16 cellular contexts compared by ENCODE assay signal in the genomic region with DNA sequence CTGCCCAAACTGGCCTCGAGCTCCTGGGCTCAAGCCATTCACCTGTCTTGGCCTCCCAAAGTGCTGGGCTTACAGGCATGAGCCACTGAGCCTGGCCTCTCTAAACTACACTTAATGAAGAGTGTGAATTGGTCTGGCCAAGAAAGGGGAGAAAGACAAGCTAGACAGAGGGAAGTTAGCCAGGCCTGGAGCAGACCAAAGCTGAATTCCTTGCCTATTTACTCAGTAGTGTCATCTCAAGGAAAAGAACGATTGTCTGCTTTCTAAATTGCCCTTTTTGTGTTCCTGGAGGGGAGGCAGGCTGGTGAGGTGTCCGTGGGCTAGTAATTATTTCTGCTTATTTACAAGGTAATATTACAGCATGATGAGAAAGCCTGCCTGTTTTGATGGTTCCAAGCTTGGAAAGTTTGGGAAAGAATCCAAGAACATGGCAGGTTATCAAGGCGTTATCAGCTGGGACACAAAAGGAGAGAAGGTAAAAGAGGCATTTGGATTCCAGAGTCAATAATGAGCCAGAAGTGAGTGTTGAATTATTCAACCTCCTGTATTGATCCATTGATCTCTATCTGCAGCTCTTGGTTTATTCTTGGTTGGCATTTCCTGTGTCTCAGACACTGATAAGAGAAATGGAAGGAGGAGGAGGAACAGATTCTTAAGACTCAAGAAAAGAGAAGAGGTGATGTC. TPM values are rescaled to one million over a fixed set of nuclear protein-coding genes. Genes with fewer than 3 reads are reported as not detected.
DNase-seq lines count a peak whose midpoint lies in the region; ATAC-seq and TF ChIP-seq lines count a peak whose summit lies in the region.
"Had no signal": no experiment of that assay in that cellular context is flagged by ENCODE, and none has a peak within 500 bp of the region (broad histone marks: within the 10 kb centered on the region; RNA-seq: fewer than 3 reads in every experiment).

No MANE protein-coding gene starts in this region.

- H3K79me1 ChIP-seq in mesendoderm (ENCODE audit: low read length) = no peaks in the 10 kb centered on the region

- ATAC-seq in activated naive CD8-positive, alpha-beta T cell treated with anti-CD3 and anti-CD28 coated beads, Interleukin-2, amount 10 ng/mL, durations not matched to agents 7 days and 5 days (ENCODE audit: low read depth) = no peak
- no peak for ATAC-seq in activated naive CD8-positive, alpha-beta T cell treated with anti-CD3 and anti-CD28 coated beads, Interleukin-2, amount 50 U/mL, for 24 hours
- ATAC-seq in activated T-helper 17 cell treated with anti-CD3 and anti-CD28 coated beads, Interleukin-2, amount 50 U/mL, for 72 hours (replicated peaks) = no peak
- ATAC-seq in HG03175 (IDR thresholded peaks at IDR 0.05; ENCODE audit: unreplicated experiment) (no peak), left cardiac atrium (no peak)

- H2AK5ac ChIP-seq in mesendoderm (ENCODE audit: low read length) = no peak overlapping the region

- H3K36me3 ChIP-seq in mesendoderm (ENCODE audit: control insufficient read depth, insufficient read depth, low read length) (no peaks in the 10 kb centered on the region), uterus (no peaks in the 10 kb centered on the region)
- H3K36me3 ChIP-seq: MG63 had no signal

- peak overlapping the region; percentile 22 for H3K56ac ChIP-seq in mesendoderm (ENCODE audit: low read length)

- H3K4me1 Mint-ChIP-seq in activated naive CD8-positive, alpha-beta T cell treated with anti-CD3 and anti-CD28 coated beads, Interleukin-2, amount 10 ng/mL, durations not matched to agents 7 days and 5 days = peaks cover 30% of the 10 kb centered on the region
- peaks cover 8% of the 10 kb centered on the region for H3K4me1 Mint-ChIP-seq in activated naive CD8-positive, alpha-beta T cell treated with anti-CD3 and anti-CD28 coated beads, Interleukin-2, amount 50 U/mL, for 24 hours
- peaks cover 3% of the 10 kb centered on the region for H3K4me1 Mint-ChIP-seq in activated T-helper 17 cell treated with anti-CD3 and anti-CD28 coated beads, Interleukin-2, amount 50 U/mL, for 72 hours

- POLR2A ChIA-PET in activated naive CD8-positive, alpha-beta T cell treated with anti-CD3 and anti-CD28 coated beads, Interleukin-2, amount 10 ng/mL, durations not matched to agents 7 days and 5 days (lab: Charles Lee) = no interaction called here

- H2BK15ac ChIP-seq in mesendoderm (replicated peaks; ENCODE audit: low read depth) = no peak overlapping the region

- H2BK120ac ChIP-seq in mesendoderm (ENCODE audit: low read depth, low read length) = peak overlapping the region; percentile 31

- peak; percentile 12 for DNase-seq in activated naive CD8-positive, alpha-beta T cell treated with anti-CD3 and anti-CD28 coated beads, Interleukin-2, amount 10 ng/mL, durations not matched to agents 7 days and 5 days
- no peak for DNase-seq in activated naive CD8-positive, alpha-beta T cell treated with anti-CD3 and anti-CD28 coated beads, Interleukin-2, amount 50 U/mL, for 24 hours
- DNase-seq in mesendoderm (peak; percentile 57), uterus (no peak), NCI-H526 (lab: John Stamatoyannopoulos, UW) (no peak), left cardiac atrium (no peak)
- DNase-seq: ACHN; activated T-cell treated with anti-CD3 and anti-CD28 coated beads for 4 hours; MG63; NCI-H2081; NCI-H82; stimulated activated CD4-positive, alpha-beta T cell treated with anti-CD3 and anti-CD28 coated beads, Interleukin-12 subunit alpha, Interleukin-12 subunit beta, amount 100 ng/mL, for 4 hours had no signal

- no peak overlapping the region for H3K18ac ChIP-seq in mesendoderm (ENCODE audit: low read length)

- no peak for TF ChIP-seq POLR2A in uterus (IDR thresholded peaks at IDR 0.05)

- H4K5ac ChIP-seq in mesendoderm (ENCODE audit: low read length) = no peak overlapping the region

- intact Hi-C loops in uterus (cut with DNase I; ENCODE audit: low total_unique reads) = no loop called here
- intact Hi-C loops in left cardiac atrium (cut with DNase I) = no loop called here

- H3K4me3 ChIP-seq in mesendoderm (ENCODE audit: low read length) = no peak overlapping the region
- no peak overlapping the region for H3K4me3 ChIP-seq in uterus
- H3K4me3 ChIP-seq: MG63 had no signal

- no peak overlapping the region for H4K8ac ChIP-seq in mesendoderm (ENCODE audit: low read depth, low read length)

- TF ChIP-seq CTCF in uterus (IDR thresholded peaks at IDR 0.05) = no peak

- H3K27ac ChIP-seq in mesendoderm (ENCODE audit: low read depth, low read length) (peak overlapping the region; percentile 72), uterus (peak overlapping the region; percentile 0 to 41)

- H3K4me3 Mint-ChIP-seq in activated naive CD8-positive, alpha-beta T cell treated with anti-CD3 and anti-CD28 coated beads, Interleukin-2, amount 10 ng/mL, durations not matched to agents 7 days and 5 days = no peak overlapping the region
- H3K4me3 Mint-ChIP-seq in activated naive CD8-positive, alpha-beta T cell treated with anti-CD3 and anti-CD28 coated beads, Interleukin-2, amount 50 U/mL, for 24 hours = no peak overlapping the region
- H3K4me3 Mint-ChIP-seq in activated T-helper 17 cell treated with anti-CD3 and anti-CD28 coated beads, Interleukin-2, amount 50 U/mL, for 72 hours = no peak overlapping the region
- H3K4me3 Mint-ChIP-seq: activated naive CD8-positive, alpha-beta T cell; T-helper 1 cell treated with Interleukin-12 subunit alpha and Interleukin-12 subunit beta and Interleukin-4 antibody, amounts not matched to agents 30 μg/mL and 1 μg/mL, for 36 hours had no signal

- H3K27me3 Mint-ChIP-seq in activated naive CD8-positive, alpha-beta T cell treated with anti-CD3 and anti-CD28 coated beads, Interleukin-2, amount 10 ng/mL, durations not matched to agents 7 days and 5 days = peaks cover 6% of the 10 kb centered on the region
- H3K27me3 Mint-ChIP-seq in activated naive CD8-positive, alpha-beta T cell treated with anti-CD3 and anti-CD28 coated beads, Interleukin-2, amount 50 U/mL, for 24 hours = no peaks in the 10 kb centered on the region
- no peaks in the 10 kb centered on the region for H3K27me3 Mint-ChIP-seq in activated T-helper 17 cell treated with anti-CD3 and anti-CD28 coated beads, Interleukin-2, amount 50 U/mL, for 72 hours
- H3K27me3 Mint-ChIP-seq: activated naive CD8-positive, alpha-beta T cell had no signal

- WGBS in mesendoderm (ENCODE audit: extremely low coverage, insufficient coverage, low lambda C conversion rate) = no CpG with 5 or more reads among the region's 4 CpGs

- H3K36me3 Mint-ChIP-seq in activated naive CD8-positive, alpha-beta T cell treated with anti-CD3 and anti-CD28 coated beads, Interleukin-2, amount 10 ng/mL, durations not matched to agents 7 days and 5 days = no peaks in the 10 kb centered on the region
- H3K36me3 Mint-ChIP-seq in activated naive CD8-positive, alpha-beta T cell treated with anti-CD3 and anti-CD28 coated beads, Interleukin-2, amount 50 U/mL, for 24 hours (ENCODE audit: low read depth) = no peaks in the 10 kb centered on the region
- no peaks in the 10 kb centered on the region for H3K36me3 Mint-ChIP-seq in activated T-helper 17 cell treated with anti-CD3 and anti-CD28 coated beads, Interleukin-2, amount 50 U/mL, for 72 hours (ENCODE audit: low read depth)
- H3K36me3 Mint-ChIP-seq: activated naive CD8-positive, alpha-beta T cell had no signal

- H3K9me3 ChIP-seq in uterus = no peaks in the 10 kb centered on the region
- H3K9me3 ChIP-seq: MG63 had no signal

- H3K23ac ChIP-seq in mesendoderm (ENCODE audit: low read length) = no peak overlapping the region

- H3K79me2 ChIP-seq in mesendoderm (ENCODE audit: control insufficient read depth, insufficient read depth, low read length) = no peaks in the 10 kb centered on the region

- no peaks in the 10 kb centered on the region for H3K9me3 Mint-ChIP-seq in activated naive CD8-positive, alpha-beta T cell treated with anti-CD3 and anti-CD28 coated beads, Interleukin-2, amount 10 ng/mL, durations not matched to agents 7 days and 5 days
- H3K9me3 Mint-ChIP-seq in activated naive CD8-positive, alpha-beta T cell treated with anti-CD3 and anti-CD28 coated beads, Interleukin-2, amount 50 U/mL, for 24 hours = no peaks in the 10 kb centered on the region
- no peaks in the 10 kb centered on the region for H3K9me3 Mint-ChIP-seq in activated T-helper 17 cell treated with anti-CD3 and anti-CD28 coated beads, Interleukin-2, amount 50 U/mL, for 72 hours
- H3K9me3 Mint-ChIP-seq: T-helper 1 cell treated with Interleukin-12 subunit alpha and Interleukin-12 subunit beta and Interleukin-4 antibody, amounts not matched to agents 30 μg/mL and 1 μg/mL, for 36 hours had no signal

- H2BK5ac ChIP-seq in mesendoderm (ENCODE audit: low read length) = peak overlapping the region; percentile 1

- no peak overlapping the region for H3K27ac Mint-ChIP-seq in activated naive CD8-positive, alpha-beta T cell treated with anti-CD3 and anti-CD28 coated beads, Interleukin-2, amount 10 ng/mL, durations not matched to agents 7 days and 5 days
- H3K27ac Mint-ChIP-seq in activated naive CD8-positive, alpha-beta T cell treated with anti-CD3 and anti-CD28 coated beads, Interleukin-2, amount 50 U/mL, for 24 hours = no peak overlapping the region
- peak overlapping the region; percentile 51 for H3K27ac Mint-ChIP-seq in activated T-helper 17 cell treated with anti-CD3 and anti-CD28 coated beads, Interleukin-2, amount 50 U/mL, for 72 hours
- H3K27ac Mint-ChIP-seq: activated naive CD8-positive, alpha-beta T cell; T-helper 1 cell treated with Interleukin-12 subunit alpha and Interleukin-12 subunit beta and Interleukin-4 antibody, amounts not matched to agents 30 μg/mL and 1 μg/mL, for 36 hours had no signal

- H3K4ac ChIP-seq in mesendoderm (ENCODE audit: low read depth, low read length) = no peak overlapping the region

- no peak overlapping the region for H3K9ac ChIP-seq in mesendoderm (ENCODE audit: low read length)

- H3K4me2 ChIP-seq in mesendoderm (ENCODE audit: low read length) = no peak overlapping the region

- H3K27me3 ChIP-seq in mesendoderm (ENCODE audit: insufficient read depth, low read length, poor library complexity) (no peaks in the 10 kb centered on the region), uterus (no peaks in the 10 kb centered on the region)
- H3K27me3 ChIP-seq: MG63 had no signal

- H3K4me1 ChIP-seq in mesendoderm (ENCODE audit: control insufficient read depth, low read depth, low read length) (peaks cover 2% of the 10 kb centered on the region), uterus (no peaks in the 10 kb centered on the region)

RNA-seq across cellular contexts. Expression of a gene that starts 6.3 kb away (rescaled TPM):
- 100 to 1,000 TPM; 193 to 198 TPM for total RNA-seq in activated naive CD8-positive, alpha-beta T cell treated with anti-CD3 and anti-CD28 coated beads, Interleukin-2, amount 10 ng/mL, durations not matched to agents 7 days and 5 days
- 100 to 1,000 TPM; 115 to 214 TPM for total RNA-seq in activated T-helper 17 cell treated with anti-CD3 and anti-CD28 coated beads, Interleukin-2, amount 50 U/mL, for 72 hours
- 35.4 TPM for polyA plus RNA-seq in mesendoderm (2013, experiment 1 of 2)
- 45.8 TPM for polyA plus RNA-seq in mesendoderm (2013, experiment 2 of 2)
- total RNA-seq in uterus (100 to 1,000 TPM in 1 of 4 donors, 10 to 100 TPM in 3; 42.1 to 108 (median 75.9) TPM), left cardiac atrium (10 to 100 TPM; 29.2 to 34.6 TPM)

RNA-seq across cellular contexts. Expression of a gene that starts 34.3 kb away (rescaled TPM):
- 10 to 100 TPM; 16.2 to 17.5 TPM for total RNA-seq in activated naive CD8-positive, alpha-beta T cell treated with anti-CD3 and anti-CD28 coated beads, Interleukin-2, amount 10 ng/mL, durations not matched to agents 7 days and 5 days
- 10 to 100 TPM; 18.3 to 43.5 TPM for total RNA-seq in activated T-helper 17 cell treated with anti-CD3 and anti-CD28 coated beads, Interleukin-2, amount 50 U/mL, for 72 hours
- polyA plus RNA-seq in mesendoderm (2013, experiment 1 of 2) = 0.31 TPM
- 0.25 TPM for polyA plus RNA-seq in mesendoderm (2013, experiment 2 of 2)
- total RNA-seq in uterus = 1 to 10 TPM in 3 of 4 donors, under 1 TPM in 1; 0.29 to 9.6 (median 5.4) TPM
- 1 to 10 TPM; 5.2 to 8.5 TPM for total RNA-seq in left cardiac atrium

Comparison
In these comparisons a context has a peak if more than half of its experiments do, and no peak if none do; other contexts are left out.
1. DNase-seq: peak in activated naive CD8-positive, alpha-beta T cell treated with anti-CD3 and anti-CD28 coated beads, Interleukin-2, amount 10 ng/mL, durations not matched to agents 7 days and 5 days (single experiment) and mesendoderm (single experiment); none in activated naive CD8-positive, alpha-beta T cell treated with anti-CD3 and anti-CD28 coated beads, Interleukin-2, amount 50 U/mL, for 24 hours (single experiment), uterus (0 of 2), NCI-H526 (0 of 2) and left cardiac atrium (single experiment).